ENCODE assay signal across 8 cellular contexts in the genomic region with DNA sequence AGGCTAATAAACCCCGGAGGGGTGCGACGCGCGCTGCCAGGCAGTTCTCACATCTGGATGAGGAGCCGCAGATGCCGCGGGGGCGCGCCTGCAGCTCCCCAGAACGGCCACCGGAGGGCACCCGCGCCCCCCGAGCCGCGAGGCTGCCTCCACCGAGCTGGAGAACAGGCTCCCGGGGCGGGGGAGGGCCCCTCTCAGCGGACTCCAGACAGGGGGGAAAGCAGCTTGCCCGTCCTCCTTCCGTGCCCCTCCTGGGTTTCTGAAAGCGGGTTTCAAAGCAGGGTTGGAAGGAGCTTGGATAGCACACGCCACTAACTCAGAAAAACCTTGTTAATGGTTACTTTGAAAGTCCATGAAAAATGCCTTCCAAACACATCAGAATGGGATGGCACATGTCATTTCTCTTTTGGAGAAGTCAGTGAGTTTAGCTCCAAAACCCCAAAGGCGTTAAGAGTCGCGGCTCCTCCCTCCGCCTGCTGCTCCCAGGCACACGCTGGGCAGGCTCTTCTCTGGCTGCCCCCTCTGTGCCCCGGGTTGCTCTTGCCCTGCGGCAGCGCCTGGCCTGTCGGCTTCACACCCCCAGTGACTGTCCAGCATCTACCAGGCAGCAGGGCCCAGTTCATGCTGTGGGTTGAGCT.
DNase-seq lines count a peak whose midpoint lies in the region; ATAC-seq, FAIRE-seq and TF ChIP-seq lines count a peak whose summit lies in the region.

No MANE protein-coding gene starts in this region.

- no peaks in the 10 kb centered on the region for H3K9me3 ChIP-seq in Peyer's patch

- no peak for TF ChIP-seq POLR2A in Peyer's patch (IDR thresholded peaks at IDR 0.05)

- H3K36me3 ChIP-seq in Peyer's patch: no peaks in the 10 kb centered on the region

- H3K27ac ChIP-seq in Peyer's patch: no peak overlapping the region

- peak; percentile 69 for DNase-seq in COLO668 (lab: John Stamatoyannopoulos, UW; ENCODE audit: unreplicated experiment)
- DNase-seq in Peyer's patch: peak in 1 of 3 donors; percentile 63
- DNase-seq in ecto neural progenitor cell (ENCODE audit: low spot score): peak; percentile 89
- DNase-seq in mucosa of gallbladder (ENCODE audit: low spot score): peak; percentile 20
- DNase-seq in urothelium cell line (ENCODE audit: low spot score): peak; percentile 75
- no peak for DNase-seq in NCI-H226

- no peak for FAIRE-seq in urothelium cell line (lab: Jason Lieb, UNC)

- TF ChIP-seq CTCF in Peyer's patch (IDR thresholded peaks at IDR 0.05): peak in 5 of 6 experiments; percentile 21 to 51 (median 49)

- no peak overlapping the region for H3K4me3 ChIP-seq in Peyer's patch

- H3K27me3 ChIP-seq in Peyer's patch: no peaks in the 10 kb centered on the region

- ATAC-seq in GM18868 (IDR thresholded peaks at IDR 0.05; ENCODE audit: unreplicated experiment) (peak; percentile 84), HG03175 (IDR thresholded peaks at IDR 0.05; ENCODE audit: unreplicated experiment) (peak; percentile 75)

- peaks cover 0 to 5% (median 0%) of the 10 kb centered on the region in 4 donors for H3K4me1 ChIP-seq in Peyer's patch
